In the genomic region with DNA sequence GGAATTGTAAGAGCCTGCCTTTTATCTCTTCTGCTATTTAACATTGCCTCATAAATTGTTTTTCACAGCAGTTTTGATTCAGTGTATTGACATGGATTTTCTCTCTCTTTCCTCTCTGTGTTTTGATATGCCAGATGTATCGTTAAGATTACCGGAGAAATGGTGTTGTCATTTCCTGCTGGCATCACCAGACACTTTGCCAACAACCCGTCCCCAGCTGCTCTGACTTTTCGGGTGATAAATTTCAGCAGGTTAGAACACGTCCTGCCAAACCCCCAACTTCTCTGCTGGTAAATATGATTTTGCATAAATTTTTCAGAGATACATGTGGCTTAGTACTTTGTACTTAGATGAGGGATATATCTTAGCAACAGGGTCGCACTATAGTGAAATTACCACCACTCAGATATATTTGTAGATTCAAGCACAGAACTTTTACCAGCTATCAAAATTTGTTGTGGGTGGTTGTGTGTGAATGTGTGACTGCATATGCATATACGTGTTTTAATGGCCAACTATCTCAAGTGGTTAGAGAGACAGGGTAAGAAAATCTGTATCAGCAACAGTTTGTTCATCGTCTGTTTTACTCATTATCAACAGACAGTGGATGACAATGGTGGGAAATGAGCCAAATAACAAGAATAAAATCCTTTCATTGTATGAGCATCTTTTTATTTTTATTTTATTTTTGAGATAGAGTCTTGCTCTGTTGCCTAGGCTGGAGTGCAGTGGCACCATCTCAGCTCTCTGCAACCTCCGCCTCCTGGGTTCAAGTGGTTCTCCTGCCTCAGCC, we compare ENCODE assay signal across 12 cellular contexts. TPM values are rescaled to one million over a fixed set of nuclear protein-coding genes. Genes with fewer than 3 reads are reported as not detected.
DNase-seq lines count a peak whose midpoint lies in the region; ATAC-seq and TF ChIP-seq lines count a peak whose summit lies in the region.
"Had no signal": no experiment of that assay in that cellular context is flagged by ENCODE, and none has a peak within 500 bp of the region (broad histone marks: within the 10 kb centered on the region; RNA-seq: fewer than 3 reads in every experiment).

No MANE protein-coding gene starts in this region.

- no peak overlapping the region for H4K8ac ChIP-seq in mesenchymal stem cell (ENCODE audit: low read length)

- TF ChIP-seq CTCF in thyroid gland (IDR thresholded peaks at IDR 0.05), result no peak

- H3K4me2 ChIP-seq in mesenchymal stem cell (ENCODE audit: low read length, poor library complexity, severe bottlenecking), result no peak overlapping the region

- H2BK5ac ChIP-seq in mesenchymal stem cell (ENCODE audit: low read depth, low read length, poor library complexity, severe bottlenecking), result no peak overlapping the region

- H3K9ac ChIP-seq in mesenchymal stem cell (ENCODE audit: low read length), result no peak overlapping the region

- H3K27me3 ChIP-seq in thymus (ENCODE audit: control insufficient read depth, insufficient read depth), result no peaks in the 10 kb centered on the region
- H3K27me3 ChIP-seq in mesenchymal stem cell (ENCODE audit: control insufficient read depth in 1 of 2, insufficient read depth in 1 of 2, low read length in 2 of 2), result no peaks in the 10 kb centered on the region
- no peaks in the 10 kb centered on the region for H3K27me3 ChIP-seq in thyroid gland

- H3K4me1 Mint-ChIP-seq in activated naive CD8-positive, alpha-beta T cell treated with anti-CD3 and anti-CD28 coated beads, Interleukin-2, amount 50 U/mL, for 24 hours, result peaks cover 9% of the 10 kb centered on the region

- no peaks in the 10 kb centered on the region for H3K79me1 ChIP-seq in mesenchymal stem cell (replicated peaks; ENCODE audit: low read length, poor library complexity, severe bottlenecking)

- 16% methylated on average over 9 of the region's 9 CpGs for WGBS in thymus
- 94% methylated on average over 6 of the region's 9 CpGs for WGBS in mesenchymal stem cell
- 78 to 86% methylated on average over 9 of the region's 9 CpGs for WGBS in thyroid gland, 2 donors

- H3K23ac ChIP-seq in mesenchymal stem cell (ENCODE audit: low read length in 2 of 2), result no peak overlapping the region

- no peak overlapping the region for H3K18ac ChIP-seq in mesenchymal stem cell (ENCODE audit: low read depth in 1 of 2, low read length in 2 of 2)

- H3K9me3 ChIP-seq in thymus (ENCODE audit: control insufficient read depth) (no peaks in the 10 kb centered on the region), mesenchymal stem cell (ENCODE audit: control insufficient read depth, low read length) (no peaks in the 10 kb centered on the region), thyroid gland (no peaks in the 10 kb centered on the region)

- no peak overlapping the region for H2BK12ac ChIP-seq in mesenchymal stem cell (ENCODE audit: low read length in 2 of 2)

- no peak overlapping the region for H3K14ac ChIP-seq in mesenchymal stem cell (ENCODE audit: low read length in 2 of 2)

- no peak overlapping the region for H3K4me3 Mint-ChIP-seq in activated naive CD8-positive, alpha-beta T cell treated with anti-CD3 and anti-CD28 coated beads, Interleukin-2, amount 50 U/mL, for 24 hours
- H3K4me3 Mint-ChIP-seq: GM23338 had no signal

- TF ChIP-seq POLR2A in thyroid gland (IDR thresholded peaks at IDR 0.05), result no peak

- ATAC-seq in activated naive CD8-positive, alpha-beta T cell treated with anti-CD3 and anti-CD28 coated beads, Interleukin-2, amount 50 U/mL, for 24 hours, result peak; percentile 30
- ATAC-seq in HG03571 (IDR thresholded peaks at IDR 0.05; ENCODE audit: unreplicated experiment), result no peak
- ATAC-seq: GM23338 had no signal

- no peak overlapping the region for H3K27ac Mint-ChIP-seq in activated naive CD8-positive, alpha-beta T cell treated with anti-CD3 and anti-CD28 coated beads, Interleukin-2, amount 50 U/mL, for 24 hours
- H3K27ac Mint-ChIP-seq: GM23338 had no signal

- H3K4ac ChIP-seq in mesenchymal stem cell (ENCODE audit: low read depth in 1 of 2, low read length in 2 of 2), result no peak overlapping the region

- H4K91ac ChIP-seq in mesenchymal stem cell (ENCODE audit: low read length), result no peak overlapping the region

- H3K9me3 Mint-ChIP-seq in activated naive CD8-positive, alpha-beta T cell treated with anti-CD3 and anti-CD28 coated beads, Interleukin-2, amount 50 U/mL, for 24 hours, result no peaks in the 10 kb centered on the region
- H3K9me3 Mint-ChIP-seq: GM23338 had no signal

- H3K36me3 Mint-ChIP-seq in activated naive CD8-positive, alpha-beta T cell treated with anti-CD3 and anti-CD28 coated beads, Interleukin-2, amount 50 U/mL, for 24 hours (ENCODE audit: low read depth), result no peaks in the 10 kb centered on the region

- no peak overlapping the region for H3K4me3 ChIP-seq in thymus (ENCODE audit: low read length)
- H3K4me3 ChIP-seq in mesenchymal stem cell (ENCODE audit: insufficient read depth in 1 of 2, low read depth in 1 of 2, low read length in 2 of 2), result no peak overlapping the region
- H3K4me3 ChIP-seq in thyroid gland (replicated peaks in 1 of 3), result no peak overlapping the region
- H3K4me3 ChIP-seq: GM23338 had no signal

- no peak overlapping the region for H2AK5ac ChIP-seq in mesenchymal stem cell (ENCODE audit: low read length, severe bottlenecking)

- peaks cover 4% of the 10 kb centered on the region for H3K27me3 Mint-ChIP-seq in activated naive CD8-positive, alpha-beta T cell treated with anti-CD3 and anti-CD28 coated beads, Interleukin-2, amount 50 U/mL, for 24 hours

- H3K4me1 ChIP-seq in thymus (ENCODE audit: control insufficient read depth, insufficient read depth, low read length) (peaks cover 13% of the 10 kb centered on the region), mesenchymal stem cell (ENCODE audit: control insufficient read depth, insufficient read depth, low read depth, low read length) (peaks cover 4% of the 10 kb centered on the region), thyroid gland (peaks cover 0 to 6% of the 10 kb centered on the region in 2 donors)

- no peak overlapping the region for H2BK120ac ChIP-seq in mesenchymal stem cell (ENCODE audit: low read depth, low read length)

- H2AFZ ChIP-seq in mesenchymal stem cell (ENCODE audit: low read depth, low read length), result no peak overlapping the region
- H2AFZ ChIP-seq: GM23338 had no signal

- intact Hi-C loops in thyroid gland (cut with DNase I), result loop anchor here (10.0 kb wide), 2 partner anchors 275 to 475 kb away; no protein-coding TSS in a partner anchor

- H3K36me3 ChIP-seq in thymus (ENCODE audit: control insufficient read depth, insufficient read depth) (no peaks in the 10 kb centered on the region), mesenchymal stem cell (ENCODE audit: control insufficient read depth in 1 of 2, insufficient read depth in 2 of 2, low read depth in 1 of 2, low read length in 2 of 2) (no peaks in the 10 kb centered on the region), thyroid gland (no peaks in the 10 kb centered on the region)

- no peak overlapping the region for H2BK15ac ChIP-seq in mesenchymal stem cell (ENCODE audit: low read depth, poor library complexity, severe bottlenecking)

- DNase-seq in stimulated activated CD4-positive, alpha-beta T cell treated with anti-CD3 and anti-CD28 coated beads, Interleukin-1b, Interleukin-23, amount 100 ng/mL, for 48 hours, result peak; percentile 38
- DNase-seq in stimulated activated CD4-positive, alpha-beta T cell treated with anti-CD3 and anti-CD28 coated beads, Interleukin-2, amount 100 ng/mL, for 24 hours, result no peak
- peak; percentile 73 for DNase-seq in NCI-H2171 (lab: John Stamatoyannopoulos, UW)
- no peak for DNase-seq in activated naive CD8-positive, alpha-beta T cell treated with anti-CD3 and anti-CD28 coated beads, Interleukin-2, amount 50 U/mL, for 24 hours
- no peak for DNase-seq in mesenchymal stem cell
- no peak for DNase-seq in thyroid gland
- DNase-seq: caudate nucleus, NCI-H146, Right ventricle myocardium superior had no signal

- H3K27ac ChIP-seq in thymus (ENCODE audit: low read depth) (peak overlapping the region; percentile 61), mesenchymal stem cell (ENCODE audit: low read length, poor library complexity, severe bottlenecking) (no peak overlapping the region), thyroid gland (no peak overlapping the region)

RNA-seq across cellular contexts. Expression of gene DYNLT5, which starts 22.9 kb away (rescaled TPM):
- 1.9 TPM for polyA plus RNA-seq in thymus
- 3.1 TPM for polyA plus RNA-seq in mesenchymal stem cell (2013, experiment 1 of 2)
- polyA plus RNA-seq in mesenchymal stem cell (2013, experiment 2 of 2), result 3.0 TPM
- 1 to 10 TPM in 3 of 4 donors, not detected in 1; 1.7 to 4.7 (median 3.0) TPM for total RNA-seq in thyroid gland

Comparison
In these comparisons a context has a peak if more than half of its experiments do, and no peak if none do; other contexts are left out.
1. DNase-seq: peak in stimulated activated CD4-positive, alpha-beta T cell treated with anti-CD3 and anti-CD28 coated beads, Interleukin-1b, Interleukin-23, amount 100 ng/mL, for 48 hours (single experiment) and NCI-H2171 (single experiment); none in stimulated activated CD4-positive, alpha-beta T cell treated with anti-CD3 and anti-CD28 coated beads, Interleukin-2, amount 100 ng/mL, for 24 hours (0 of 2), activated naive CD8-positive, alpha-beta T cell treated with anti-CD3 and anti-CD28 coated beads, Interleukin-2, amount 50 U/mL, for 24 hours (single experiment), mesenchymal stem cell (single experiment) and thyroid gland (0 of 2).